Comparison of ENCODE assay signal across 2 cellular contexts in genomic region chr17:43696891-43697290, GRCh38.
TF ChIP-seq lines count a peak whose summit lies in the region.

No MANE protein-coding gene starts in this region.

TF ChIP-seq in IMR-90, 13 proteins besides CTCF, POLR2A, EP300 and RAD21:
- TF ChIP-seq RFX5 (IDR thresholded peaks at IDR 0.05; ENCODE audit: low read depth, low read length) (no peak), MXI1 (IDR thresholded peaks at IDR 0.05; ENCODE audit: borderline replicate concordance, low read depth, low read length) (no peak), CEBPB (IDR thresholded peaks at IDR 0.05; ENCODE audit: low read depth, low read length) (no peak), MAFK (IDR thresholded peaks at IDR 0.05; ENCODE audit: low read depth, low read length) (no peak), RCOR1 (IDR thresholded peaks at IDR 0.05; ENCODE audit: insufficient replicate concordance, low read length) (no peak), FOS (IDR thresholded peaks at IDR 0.05; ENCODE audit: low read depth, low read length) (no peak), NFE2L2 (IDR thresholded peaks at IDR 0.05; ENCODE audit: low read depth, low read length) (no peak), CHD1 (IDR thresholded peaks at IDR 0.05; ENCODE audit: low read depth, low read length) (no peak), MAZ (IDR thresholded peaks at IDR 0.05; ENCODE audit: borderline replicate concordance, low read depth, low read length) (no peak), SMC3 (IDR thresholded peaks at IDR 0.05; ENCODE audit: low read depth, low read length) (no peak)
- TF ChIP-seq, protein P1, sequence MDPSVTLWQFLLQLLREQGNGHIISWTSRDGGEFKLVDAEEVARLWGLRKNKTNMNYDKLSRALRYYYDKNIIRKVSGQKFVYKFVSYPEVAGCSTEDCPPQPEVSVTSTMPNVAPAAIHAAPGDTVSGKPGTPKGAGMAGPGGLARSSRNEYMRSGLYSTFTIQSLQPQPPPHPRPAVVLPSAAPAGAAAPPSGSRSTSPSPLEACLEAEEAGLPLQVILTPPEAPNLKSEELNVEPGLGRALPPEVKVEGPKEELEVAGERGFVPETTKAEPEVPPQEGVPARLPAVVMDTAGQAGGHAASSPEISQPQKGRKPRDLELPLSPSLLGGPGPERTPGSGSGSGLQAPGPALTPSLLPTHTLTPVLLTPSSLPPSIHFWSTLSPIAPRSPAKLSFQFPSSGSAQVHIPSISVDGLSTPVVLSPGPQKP (IDR thresholded peaks at IDR 0.05; ENCODE audit: borderline replicate concordance, low read depth, low read length), result no peak
TF ChIP-seq in IMR-90: peak in this region for 0.

TF ChIP-seq in SK-N-SH treated with all-trans-retinoic acid at 6 μM for 48 hours, 23 proteins besides CTCF, POLR2A, EP300 and RAD21:
- TF ChIP-seq, protein P2, sequence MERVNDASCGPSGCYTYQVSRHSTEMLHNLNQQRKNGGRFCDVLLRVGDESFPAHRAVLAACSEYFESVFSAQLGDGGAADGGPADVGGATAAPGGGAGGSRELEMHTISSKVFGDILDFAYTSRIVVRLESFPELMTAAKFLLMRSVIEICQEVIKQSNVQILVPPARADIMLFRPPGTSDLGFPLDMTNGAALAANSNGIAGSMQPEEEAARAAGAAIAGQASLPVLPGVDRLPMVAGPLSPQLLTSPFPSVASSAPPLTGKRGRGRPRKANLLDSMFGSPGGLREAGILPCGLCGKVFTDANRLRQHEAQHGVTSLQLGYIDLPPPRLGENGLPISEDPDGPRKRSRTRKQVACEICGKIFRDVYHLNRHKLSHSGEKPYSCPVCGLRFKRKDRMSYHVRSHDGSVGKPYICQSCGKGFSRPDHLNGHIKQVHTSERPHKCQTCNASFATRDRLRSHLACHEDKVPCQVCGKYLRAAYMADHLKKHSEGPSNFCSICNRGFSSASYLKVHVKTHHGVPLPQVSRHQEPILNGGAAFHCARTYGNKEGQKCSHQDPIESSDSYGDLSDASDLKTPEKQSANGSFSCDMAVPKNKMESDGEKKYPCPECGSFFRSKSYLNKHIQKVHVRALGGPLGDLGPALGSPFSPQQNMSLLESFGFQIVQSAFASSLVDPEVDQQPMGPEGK (CRISPR knock-in tag; IDR thresholded peaks at IDR 0.05; ENCODE audit: borderline replicate concordance), result no peak
- TF ChIP-seq PPARA (CRISPR knock-in tag; IDR thresholded peaks at IDR 0.05; ENCODE audit: borderline replicate concordance) (no peak), GLIS3 (CRISPR knock-in tag; IDR thresholded peaks at IDR 0.05) (no peak), ZFP30 (CRISPR knock-in tag; IDR thresholded peaks at IDR 0.05) (no peak), ZNF565 (CRISPR knock-in tag; conservative IDR thresholded peaks at IDR 0.05; ENCODE audit: low read depth) (no peak), TSHZ2 (CRISPR knock-in tag; IDR thresholded peaks at IDR 0.05) (no peak)
- TF ChIP-seq, protein P3, sequence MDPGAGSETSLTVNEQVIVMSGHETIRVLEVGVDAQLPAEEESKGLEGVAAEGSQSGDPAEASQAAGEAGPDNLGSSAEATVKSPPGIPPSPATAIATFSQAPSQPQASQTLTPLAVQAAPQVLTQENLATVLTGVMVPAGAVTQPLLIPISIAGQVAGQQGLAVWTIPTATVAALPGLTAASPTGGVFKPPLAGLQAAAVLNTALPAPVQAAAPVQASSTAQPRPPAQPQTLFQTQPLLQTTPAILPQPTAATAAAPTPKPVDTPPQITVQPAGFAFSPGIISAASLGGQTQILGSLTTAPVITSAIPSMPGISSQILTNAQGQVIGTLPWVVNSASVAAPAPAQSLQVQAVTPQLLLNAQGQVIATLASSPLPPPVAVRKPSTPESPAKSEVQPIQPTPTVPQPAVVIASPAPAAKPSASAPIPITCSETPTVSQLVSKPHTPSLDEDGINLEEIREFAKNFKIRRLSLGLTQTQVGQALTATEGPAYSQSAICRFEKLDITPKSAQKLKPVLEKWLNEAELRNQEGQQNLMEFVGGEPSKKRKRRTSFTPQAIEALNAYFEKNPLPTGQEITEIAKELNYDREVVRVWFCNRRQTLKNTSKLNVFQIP (CRISPR knock-in tag; IDR thresholded peaks at IDR 0.05; ENCODE audit: borderline replicate concordance, low read depth), result no peak
- TF ChIP-seq, protein P4, sequence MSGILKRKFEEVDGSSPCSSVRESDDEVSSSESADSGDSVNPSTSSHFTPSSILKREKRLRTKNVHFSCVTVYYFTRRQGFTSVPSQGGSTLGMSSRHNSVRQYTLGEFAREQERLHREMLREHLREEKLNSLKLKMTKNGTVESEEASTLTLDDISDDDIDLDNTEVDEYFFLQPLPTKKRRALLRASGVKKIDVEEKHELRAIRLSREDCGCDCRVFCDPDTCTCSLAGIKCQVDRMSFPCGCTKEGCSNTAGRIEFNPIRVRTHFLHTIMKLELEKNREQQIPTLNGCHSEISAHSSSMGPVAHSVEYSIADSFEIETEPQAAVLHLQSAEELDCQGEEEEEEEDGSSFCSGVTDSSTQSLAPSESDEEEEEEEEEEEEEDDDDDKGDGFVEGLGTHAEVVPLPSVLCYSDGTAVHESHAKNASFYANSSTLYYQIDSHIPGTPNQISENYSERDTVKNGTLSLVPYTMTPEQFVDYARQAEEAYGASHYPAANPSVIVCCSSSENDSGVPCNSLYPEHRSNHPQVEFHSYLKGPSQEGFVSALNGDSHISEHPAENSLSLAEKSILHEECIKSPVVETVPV (CRISPR knock-in tag; IDR thresholded peaks at IDR 0.05), result no peak
